Comparison of ENCODE assay signal across 8 cellular contexts in the genomic region with DNA sequence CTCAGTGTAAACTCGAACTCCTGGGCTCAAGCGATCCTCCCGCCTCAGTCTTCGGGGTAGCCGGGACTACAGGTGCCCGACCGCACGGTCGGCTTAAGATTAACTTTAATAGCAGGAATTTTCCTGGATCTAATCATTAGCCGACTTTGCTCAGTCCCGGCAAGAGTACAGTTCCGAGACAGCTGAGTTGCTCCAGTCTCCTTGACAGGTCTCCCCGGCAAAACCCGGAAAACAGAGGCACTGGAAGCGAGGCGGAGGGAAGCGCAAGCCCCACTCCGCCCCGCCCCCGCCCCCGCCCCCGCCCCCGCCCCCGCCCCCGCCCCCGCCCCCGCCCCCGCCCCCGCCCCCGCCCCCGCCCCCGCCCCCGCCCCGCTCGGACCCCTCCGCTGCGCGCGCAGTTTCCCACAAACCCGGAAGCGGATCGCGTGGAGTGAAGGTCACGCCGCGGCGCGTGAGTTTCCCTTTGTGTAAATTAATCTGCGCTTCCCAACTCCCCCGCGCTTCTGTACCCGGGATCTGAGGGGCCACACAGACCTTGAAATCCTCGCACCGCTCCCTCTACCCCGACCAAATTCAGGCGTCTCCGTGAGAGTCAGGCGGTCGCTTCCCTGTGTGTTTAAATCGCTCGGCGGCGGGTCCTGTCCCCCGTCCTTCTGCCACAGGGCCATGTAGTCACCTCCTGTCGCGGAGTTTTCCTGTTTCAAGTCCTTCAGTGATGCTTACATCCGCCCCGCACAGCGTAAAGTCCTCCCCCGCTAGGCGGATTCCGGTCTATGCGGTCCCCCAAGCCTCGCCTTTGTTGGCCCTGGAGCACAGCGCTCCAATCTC. TPM values are rescaled to one million over a fixed set of nuclear protein-coding genes. Genes with fewer than 3 reads are reported as not detected.
DNase-seq lines count a peak whose midpoint lies in the region; ATAC-seq, FAIRE-seq and TF ChIP-seq lines count a peak whose summit lies in the region.

A gene (plus strand): TSS at position 397 of the 828 bp plus-strand sequence. CDS start 3,244 bp downstream, outside the sequence.

- TF ChIP-seq CTCF in Calu3 (IDR thresholded peaks at IDR 0.05; ENCODE audit: unreplicated experiment) (no peak), adrenal gland (IDR thresholded peaks at IDR 0.05) (peak in 2 of 6 experiments; percentile 24 to 39), heart right ventricle (IDR thresholded peaks at IDR 0.05) (peak in 3 of 9 donors; percentile 15 to 31 (median 17)), tibial nerve (IDR thresholded peaks at IDR 0.05) (peak in 1 of 5 experiments; percentile 20)

- intact Hi-C loops in Calu3 (cut with micrococcal nuclease; ENCODE audit: unreplicated experiment) (no loop called here), adrenal gland (cut with DNase I) (no loop called here), heart right ventricle (cut with DNase I) (loop anchor here in 5 of 10 donors (1.0 to 5.0 kb wide), 3 partner anchors 28 to 40 kb away; a partner anchor contains a TSS)
- intact Hi-C loops in T-helper 1 cell treated with Interleukin-12 subunit alpha and Interleukin-12 subunit beta and Interleukin-4 antibody, amounts not matched to agents 30 ng/mL and 1 ng/mL, for 36 hours (cut with micrococcal nuclease): loop anchor here (1.0 to 10.0 kb wide), 15 partner anchors 28 to 1168 kb away; a partner anchor contains a TSS

- H3K9me3 ChIP-seq in adrenal gland (replicated peaks in 1 of 3): no peaks in the 10 kb centered on the region
- H3K9me3 ChIP-seq in heart right ventricle: peaks cover 0 to 51% (median 0%) of the 10 kb centered on the region in 11 donors
- peaks cover 0 to 22% (median 0%) of the 10 kb centered on the region in 4 donors for H3K9me3 ChIP-seq in tibial nerve

- ATAC-seq in heart right ventricle: peak; percentile 84 to 93 (median 90)

- H3K4me1 ChIP-seq in adrenal gland (replicated peaks in 1 of 2): peaks cover 7 to 11% of the 10 kb centered on the region in 2 donors
- peaks cover 0 to 22% (median 15%) of the 10 kb centered on the region in 9 donors for H3K4me1 ChIP-seq in heart right ventricle
- H3K4me1 ChIP-seq in tibial nerve: peaks cover 0 to 17% (median 8%) of the 10 kb centered on the region in 4 donors

- 0 to 1% (median 0%) methylated on average over 28 to 61 of the region's 75 CpGs for WGBS in adrenal gland, 4 donors
- WGBS in heart right ventricle, 2 donors: 0% methylated on average over 51 to 63 of the region's 75 CpGs
- WGBS in tibial nerve, 2 donors: 1% methylated on average over 43 to 46 of the region's 75 CpGs

- TF ChIP-seq EP300 in tibial nerve (IDR thresholded peaks at IDR 0.05): peak in 1 of 2 donors; percentile 70

- TSS peak; percentile 79 for BruUV-seq in Calu3 (replicated peaks; lab: Mats Ljungman, UMichigan)

- H3K27ac Mint-ChIP-seq in Calu3 (ENCODE audit: unreplicated experiment): peak within 1 kb of the TSS; percentile 3

- peaks cover 5% of the 10 kb centered on the region for H3K36me3 Mint-ChIP-seq in Calu3 (ENCODE audit: insufficient read depth, unreplicated experiment)

- H3K27me3 ChIP-seq in adrenal gland (no peaks in the 10 kb centered on the region), heart right ventricle (no peaks in the 10 kb centered on the region), tibial nerve (no peaks in the 10 kb centered on the region)

- FAIRE-seq in H54 (lab: Jason Lieb, UNC): no peak

- no peaks in the 10 kb centered on the region for H3K4me1 Mint-ChIP-seq in Calu3 (ENCODE audit: low read depth, unreplicated experiment)

- H3K27ac ChIP-seq in adrenal gland (peak within 1 kb of the TSS; percentile 66 to 99 (median 94)), heart right ventricle (peak within 1 kb of the TSS; percentile 82 to 98 (median 94)), tibial nerve (peak within 1 kb of the TSS; percentile 74 to 95 (median 90))

- peaks cover 20% of the 10 kb centered on the region for H3K9me3 Mint-ChIP-seq in Calu3 (ENCODE audit: low read depth, unreplicated experiment)

- no peaks in the 10 kb centered on the region for H3K27me3 Mint-ChIP-seq in Calu3 (ENCODE audit: unreplicated experiment)

- TF ChIP-seq POLR2A in H54 (IDR thresholded peaks at IDR 0.05; ENCODE audit: low read depth, low read length): peak; percentile 54
- TF ChIP-seq POLR2A in adrenal gland (IDR thresholded peaks at IDR 0.05): peak; percentile 42 to 66
- TF ChIP-seq POLR2A in tibial nerve (IDR thresholded peaks at IDR 0.05): peak; percentile 26 to 48

- DNase-seq in Calu3: peak; percentile 43
- DNase-seq in H54 (ENCODE audit: insufficient read length, low spot score): peak; percentile 84
- peak; percentile 86 for DNase-seq in NCI-H1436 (lab: John Stamatoyannopoulos, UW)
- peak; percentile 85 to 92 (median 89) for DNase-seq in adrenal gland
- DNase-seq in heart right ventricle: peak; percentile 84 to 89
- DNase-seq in pons (ENCODE audit: low spot score): peak; percentile 70
- DNase-seq in tibial nerve (ENCODE audit: low spot score in 2 of 2): peak; percentile 75 to 81

- CTCF ChIA-PET in Calu3 (lab: Charles Lee): no interaction called here

- H3K36me3 ChIP-seq in adrenal gland (replicated peaks in 1 of 2): peaks cover 0 to 17% of the 10 kb centered on the region in 2 donors
- peaks cover 0 to 45% (median 19%) of the 10 kb centered on the region in 9 donors for H3K36me3 ChIP-seq in heart right ventricle
- peaks cover 0 to 50% (median 13%) of the 10 kb centered on the region in 3 donors for H3K36me3 ChIP-seq in tibial nerve

- H3K4me3 ChIP-seq in adrenal gland (peak within 1 kb of the TSS; percentile 43 to 97 (median 80)), heart right ventricle (peak within 1 kb of the TSS; percentile 59 to 98 (median 85)), tibial nerve (peak within 1 kb of the TSS; percentile 62 to 91 (median 75))

- peak within 1 kb of the TSS; percentile 60 for H3K4me3 Mint-ChIP-seq in Calu3 (ENCODE audit: low read depth, unreplicated experiment)

RNA-seq across cellular contexts. Expression of the gene that starts here (rescaled TPM):
- total RNA-seq in Calu3 (2022) (4.9 and 5.1 TPM in 2 replicates), adrenal gland (10 to 100 TPM in 4 of 8 donors, 1 to 10 TPM in 4; 2.1 to 15.1 (median 9.5) TPM), heart right ventricle (10 to 100 TPM; 11.4 to 19.6 (median 13.4) TPM), tibial nerve (10 to 100 TPM in 1 of 4 donors, 1 to 10 TPM in 3; 3.3 to 11.8 (median 6.4) TPM)
- total RNA-seq in T-helper 1 cell treated with Interleukin-12 subunit alpha and Interleukin-12 subunit beta and Interleukin-4 antibody, amounts not matched to agents 30 ng/mL and 1 ng/mL, for 36 hours: 12.0 and 16.2 TPM in 2 replicates
- polyA plus RNA-seq in adrenal gland (10 to 100 TPM in 2 of 3 donors, 1 to 10 TPM in 1; 7.2 to 16.3 (median 13.2) TPM), heart right ventricle (10 to 100 TPM in 1 of 2 donors, 1 to 10 TPM in 1; 6.9 to 16.2 TPM)

Comparison
In these comparisons a context has a peak if more than half of its experiments do, and no peak if none do; other contexts are left out.
1. Peak in every context shown above with its lines: DNase-seq, ATAC-seq, H3K4me3 ChIP-seq and H3K27ac ChIP-seq.